ENCODE assay signal across 15 cellular contexts in the genomic region with DNA sequence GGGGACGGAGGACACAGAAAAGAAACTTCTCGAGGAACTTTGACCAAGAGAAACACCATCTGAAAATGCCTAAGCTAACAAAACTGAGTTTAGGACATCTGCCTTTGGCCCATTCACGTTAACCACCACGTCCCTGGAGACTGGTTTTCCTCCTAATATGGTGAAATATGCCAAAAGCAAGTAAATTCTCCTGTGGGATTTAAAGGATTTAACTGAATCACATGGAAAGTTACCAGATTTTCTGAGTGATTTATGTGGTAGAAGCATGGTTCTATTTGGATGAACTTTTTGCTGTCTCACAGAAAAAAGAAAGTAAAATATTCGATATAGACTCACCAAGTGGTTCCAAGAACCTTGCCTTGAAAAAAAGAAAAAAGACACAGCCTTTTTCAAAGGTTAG. TPM values are rescaled to one million over a fixed set of nuclear protein-coding genes. Genes with fewer than 3 reads are reported as not detected.
DNase-seq lines count a peak whose midpoint lies in the region; ATAC-seq, FAIRE-seq and TF ChIP-seq lines count a peak whose summit lies in the region.
"Had no signal": no experiment of that assay in that cellular context is flagged by ENCODE, and none has a peak within 500 bp of the region (broad histone marks: within the 10 kb centered on the region; RNA-seq: fewer than 3 reads in every experiment).

No MANE protein-coding gene starts in this region.

- peaks cover 42% of the 10 kb centered on the region for H3F3A ChIP-seq in GM23248 (ENCODE audit: insufficient read depth)

- no peaks in the 10 kb centered on the region for H3K4me1 Mint-ChIP-seq in CD8-positive, alpha-beta memory T cell

- no peak for FAIRE-seq in GM12891 (lab: Jason Lieb, UNC)
- FAIRE-seq: GM19239, HTR-8/SVneo had no signal

- no peak overlapping the region for H3K4me3 Mint-ChIP-seq in CD8-positive, alpha-beta memory T cell
- H3K4me3 Mint-ChIP-seq: mesothelial cell of epicardium had no signal

- peak overlapping the region; percentile 47 for H3K4me3 ChIP-seq in GM23248
- H3K4me3 ChIP-seq in ascending aorta, result peak overlapping the region in 1 of 2 donors; percentile 25
- no peak overlapping the region for H3K4me3 ChIP-seq in testis
- no peak overlapping the region for H3K4me3 ChIP-seq in CD8-positive, alpha-beta memory T cell (ENCODE audit: low read length)
- no peak overlapping the region for H3K4me3 ChIP-seq in WERI-Rb-1 (ENCODE audit: low read depth, low read length)

- H3K9me3 ChIP-seq in GM23248 (ENCODE audit: low read depth) (no peaks in the 10 kb centered on the region), ascending aorta (no peaks in the 10 kb centered on the region), testis (no peaks in the 10 kb centered on the region), WERI-Rb-1 (ENCODE audit: severe bottlenecking) (no peaks in the 10 kb centered on the region)
- no peaks in the 10 kb centered on the region for H3K9me3 ChIP-seq in CD8-positive, alpha-beta memory T cell (ENCODE audit: low read length)

- no peak overlapping the region for H2AFZ ChIP-seq in GM23248

- peak overlapping the region; percentile 87 for H3K27ac ChIP-seq in GM23248
- peak overlapping the region; percentile 3 to 45 for H3K27ac ChIP-seq in ascending aorta
- no peak overlapping the region for H3K27ac ChIP-seq in testis
- no peak overlapping the region for H3K27ac ChIP-seq in CD8-positive, alpha-beta memory T cell (ENCODE audit: low read depth, low read length)
- H3K27ac ChIP-seq in WERI-Rb-1, result no peak overlapping the region

- CTCF ChIA-PET in CD8-positive, alpha-beta memory T cell (lab: Charles Lee), result no interaction called here

- peak overlapping the region; percentile 57 for H3K9ac ChIP-seq in GM23248

- in situ Hi-C loops in GM23248 (cut with MboI), result no loop called here

- no peaks in the 10 kb centered on the region for H3K9me2 ChIP-seq in GM23248 (ENCODE audit: insufficient read depth)

- TF ChIP-seq POLR2A in testis (IDR thresholded peaks at IDR 0.05), result no peak
- TF ChIP-seq POLR2A in GM12891 (IDR thresholded peaks at IDR 0.05; ENCODE audit: low read depth, low read length), result no peak

- ATAC-seq in left cardiac atrium (peak; percentile 15 to 74), GM18520 (IDR thresholded peaks at IDR 0.05; ENCODE audit: unreplicated experiment) (no peak)

- peak overlapping the region; percentile 78 for H3K4me2 ChIP-seq in GM23248 (ENCODE audit: unreplicated experiment)

- 6 to 7% methylated on average over 5 of the region's 5 CpGs for WGBS in GM23248 (ENCODE audit: low coverage in 1 of 2, low lambda C conversion rate in 2 of 2, missing lambda C conversion rate in 2 of 2), 2 experiments
- WGBS in testis, 2 donors, result 49 to 61% methylated on average over 5 of the region's 5 CpGs

- H3K27ac Mint-ChIP-seq in CD8-positive, alpha-beta memory T cell, result no peak overlapping the region
- H3K27ac Mint-ChIP-seq: mesothelial cell of epicardium had no signal

- H3K36me3 ChIP-seq in GM23248 (ENCODE audit: low read depth) (no peaks in the 10 kb centered on the region), ascending aorta (no peaks in the 10 kb centered on the region), testis (ENCODE audit: low read depth, missing control alignments) (no peaks in the 10 kb centered on the region), WERI-Rb-1 (no peaks in the 10 kb centered on the region)
- H3K36me3 ChIP-seq in CD8-positive, alpha-beta memory T cell (ENCODE audit: insufficient read depth, low read length), result no peaks in the 10 kb centered on the region

- no peaks in the 10 kb centered on the region for H3K79me2 ChIP-seq in GM23248 (ENCODE audit: insufficient read depth)

- H3K27me3 ChIP-seq in GM23248 (replicated peaks; ENCODE audit: insufficient read depth) (no peaks in the 10 kb centered on the region), ascending aorta (no peaks in the 10 kb centered on the region), testis (no peaks in the 10 kb centered on the region), WERI-Rb-1 (ENCODE audit: insufficient read depth, low read depth, severe bottlenecking) (no peaks in the 10 kb centered on the region)
- H3K27me3 ChIP-seq in CD8-positive, alpha-beta memory T cell (ENCODE audit: insufficient read depth, low read length, poor library complexity, severe bottlenecking), result no peaks in the 10 kb centered on the region

- H3K4me1 ChIP-seq in GM23248 (ENCODE audit: insufficient read depth) (peaks cover 49% of the 10 kb centered on the region), ascending aorta (peaks cover 0 to 33% of the 10 kb centered on the region in 2 donors), testis (peaks cover 6% of the 10 kb centered on the region)
- no peaks in the 10 kb centered on the region for H3K4me1 ChIP-seq in CD8-positive, alpha-beta memory T cell (ENCODE audit: insufficient read depth, low read length)

- H3K9me3 Mint-ChIP-seq in CD8-positive, alpha-beta memory T cell, result peaks cover 0 to 2% (median 0%) of the 10 kb centered on the region in 5 donors

- no peaks in the 10 kb centered on the region for H3K36me3 Mint-ChIP-seq in CD8-positive, alpha-beta memory T cell
- H3K36me3 Mint-ChIP-seq: mesothelial cell of epicardium had no signal

- TF ChIP-seq CTCF in ascending aorta (IDR thresholded peaks at IDR 0.05) (no peak), testis (IDR thresholded peaks at IDR 0.05) (no peak), WERI-Rb-1 (IDR thresholded peaks at IDR 0.05; ENCODE audit: low read depth, low read length) (no peak)

- POLR2A ChIA-PET in CD8-positive, alpha-beta memory T cell (lab: Charles Lee), result no interaction called here

- peak; percentile 92 for DNase-seq in GM23248
- DNase-seq in ascending aorta (ENCODE audit: low spot score in 2 of 2), result peak in 1 of 2 donors; percentile 70
- DNase-seq in left cardiac atrium, result no peak
- DNase-seq in testis, result peak; percentile 26
- no peak for DNase-seq in GM12891 (ENCODE audit: insufficient read length, low spot score)
- no peak for DNase-seq in CD8-positive, alpha-beta memory T cell
- DNase-seq in WERI-Rb-1, result no peak
- DNase-seq: activated CD4-positive, CD25-positive, alpha-beta regulatory T cell; amygdala; H7; NCI-H1436 had no signal

- intact Hi-C loops in ascending aorta (cut with DNase I) (no loop called here), left cardiac atrium (cut with DNase I) (no loop called here), testis (cut with DNase I; ENCODE audit: low total_unique reads) (no loop called here)

- H4K20me1 ChIP-seq in GM23248 (ENCODE audit: insufficient read depth), result no peaks in the 10 kb centered on the region

- H3K27me3 Mint-ChIP-seq in CD8-positive, alpha-beta memory T cell, result peaks cover 2 to 4% of the 10 kb centered on the region in 2 donors

TF ChIP-seq in GM12891, 5 proteins besides CTCF, POLR2A, EP300 and RAD21:
- TF ChIP-seq POU2F2 (IDR thresholded peaks at IDR 0.05; ENCODE audit: low read depth, low read length) (no peak), POLR2AphosphoS5 (IDR thresholded peaks at IDR 0.05; ENCODE audit: low read depth, low read length) (no peak), TAF1 (IDR thresholded peaks at IDR 0.05; ENCODE audit: low read depth, low read length) (no peak), SPI1 (IDR thresholded peaks at IDR 0.05; ENCODE audit: low read depth, low read length) (no peak), PAX5 (IDR thresholded peaks at IDR 0.05; ENCODE audit: insufficient read depth, low read length, severe bottlenecking) (no peak)

RNA-seq across cellular contexts. Expression of gene BMPER, which starts 30.4 kb away (rescaled TPM):
- 85.2 and 97.3 TPM in 2 replicates for total RNA-seq in GM23248 (2014; rRNA removed; shearing (Covaris generic))
- polyA plus RNA-seq in GM23248 (2016; fragmentation: Nextera tagmentation; extraction: Ambion mirVana) (40.5 TPM in 2 replicates), testis (ENCODE audit: insufficient read depth, low read depth, low replicate concordance) (1.7 TPM)
- total RNA-seq in ascending aorta (not detected), left cardiac atrium (1 to 10 TPM; 3.6 to 6.2 TPM), testis (1 to 10 TPM; 2.4 to 2.8 TPM)
- not detected for polyA plus RNA-seq in GM12891 (2012; ENCODE audit: low read depth, missing spikeins)
- not detected for total RNA-seq in CD8-positive, alpha-beta memory T cell
- not detected for polyA plus RNA-seq in CD8-positive, alpha-beta memory T cell

Comparison
In these comparisons a context has a peak if more than half of its experiments do, and no peak if none do; other contexts are left out.
1. DNase-seq: peak in GM23248 (single experiment) and testis (single experiment); none in left cardiac atrium (single experiment), GM12891 (single experiment), CD8-positive, alpha-beta memory T cell (0 of 5) and WERI-Rb-1 (single experiment).
2. H3K27ac ChIP-seq: peak in GM23248 (single experiment) and ascending aorta (2 of 2); none in testis (0 of 2), CD8-positive, alpha-beta memory T cell (single experiment) and WERI-Rb-1 (single experiment).
3. RNA of gene BMPER, which starts 30.4 kb away (total RNA-seq): 85.2 to 97.3 TPM in GM23248; 3.6 to 6.2 TPM in left cardiac atrium, 2.4 to 2.8 TPM in testis, not detected in ascending aorta (single experiment) and not detected in CD8-positive, alpha-beta memory T cell; every median in the first group is over 10 times any median in the second.